In genomic region chr1:64686828-64687724, GRCh38 we compare ENCODE assay signal across 7 cellular contexts. TPM values are rescaled to one million over a fixed set of nuclear protein-coding genes. Genes with fewer than 3 reads are reported as not detected.
A peak's percentile ranks its signal among the peaks of the same experiment; 100 is the strongest.
DNase-seq lines count a peak whose midpoint lies in the region; ATAC-seq and TF ChIP-seq lines count a peak whose summit lies in the region.

No MANE protein-coding gene starts in this region.

- H3K27me3 ChIP-seq in KMS-11 (ENCODE audit: insufficient read depth, low read depth) (no peaks in the 10 kb centered on the region), right lobe of liver (no peaks in the 10 kb centered on the region), uterus (no peaks in the 10 kb centered on the region)

- H3K4me2 ChIP-seq in KMS-11, result no peak overlapping the region

- TF ChIP-seq CTCF in KMS-11 (conservative IDR thresholded peaks at IDR 0.05; ENCODE audit: low read depth, low read length) (peak; percentile 84), right lobe of liver (IDR thresholded peaks at IDR 0.05) (peak; percentile 74 to 84 (median 81)), uterus (IDR thresholded peaks at IDR 0.05) (peak; percentile 59 to 76 (median 70))

- H3K4me3 ChIP-seq in KMS-11 (IDR thresholded peaks at IDR 0.05; ENCODE audit: insufficient read depth, low read depth, low read length), result no peak overlapping the region
- no peak overlapping the region for H3K4me3 ChIP-seq in right lobe of liver
- no peak overlapping the region for H3K4me3 ChIP-seq in uterus

- DNase-seq in EH (ENCODE audit: low read depth) (peak; percentile 54), SKM-1 treated with dmso at 0.1 percent for 144 hours (lab: John Stamatoyannopoulos, UW; ENCODE audit: unreplicated experiment) (peak; percentile 31), right lobe of liver (no peak), uterus (no peak)

- H3K36me3 ChIP-seq in KMS-11 (ENCODE audit: insufficient read depth) (no peaks in the 10 kb centered on the region), right lobe of liver (no peaks in the 10 kb centered on the region), uterus (no peaks in the 10 kb centered on the region)

- H3K27me3 Mint-ChIP-seq in dendritic cell treated with granulocyte-macrophage colony-stimulating factor and Interleukin-4, amounts not matched to agents 40 ng/mL and 50 ng/mL, for 4 days, result no peaks in the 10 kb centered on the region

- no peak overlapping the region for H3K9ac ChIP-seq in KMS-11

- H3K27ac ChIP-seq in KMS-11 (no peak overlapping the region), right lobe of liver (no peak overlapping the region), uterus (peak overlapping the region in 1 of 2 donors; percentile 19)

- no peaks in the 10 kb centered on the region for H4K20me1 ChIP-seq in KMS-11 (ENCODE audit: insufficient read depth)

- no peaks in the 10 kb centered on the region for H3K79me2 ChIP-seq in KMS-11 (ENCODE audit: insufficient read depth, low read depth)

- H3K27ac Mint-ChIP-seq in dendritic cell treated with granulocyte-macrophage colony-stimulating factor and Interleukin-4, amounts not matched to agents 40 ng/mL and 50 ng/mL, for 4 days, result peak overlapping the region; percentile 80

- no peaks in the 10 kb centered on the region for H3K4me1 ChIP-seq in KMS-11 (ENCODE audit: low read depth, poor library complexity, severe bottlenecking)
- no peaks in the 10 kb centered on the region for H3K4me1 ChIP-seq in right lobe of liver
- H3K4me1 ChIP-seq in uterus, result no peaks in the 10 kb centered on the region

- no peak overlapping the region for H2AFZ ChIP-seq in KMS-11 (ENCODE audit: low read depth)

- intact Hi-C loops in dendritic cell treated with granulocyte-macrophage colony-stimulating factor and Interleukin-4, amounts not matched to agents 40 ng/mL and 50 ng/mL, for 4 days (cut with micrococcal nuclease), result loop anchor here (5.0 kb wide), 1 partner anchor 135 kb away; no protein-coding TSS in a partner anchor
- intact Hi-C loops in right lobe of liver (cut with DNase I) (no loop called here), uterus (cut with DNase I; ENCODE audit: low total_unique reads) (loop anchor here (10.0 kb wide), 1 partner anchor 138 kb away; no protein-coding TSS in a partner anchor)

- no peaks in the 10 kb centered on the region for H3K9me3 Mint-ChIP-seq in dendritic cell treated with granulocyte-macrophage colony-stimulating factor and Interleukin-4, amounts not matched to agents 40 ng/mL and 50 ng/mL, for 4 days

- 13% methylated on average over 7 of the region's 7 CpGs for WGBS in right lobe of liver (ENCODE audit: insufficient coverage, low coverage, low lambda C conversion rate, missing lambda C conversion rate)

- peak; percentile 69 for ATAC-seq in GM21390 (IDR thresholded peaks at IDR 0.05; ENCODE audit: unreplicated experiment)
- peak; percentile 87 to 90 (median 87) for ATAC-seq in right lobe of liver

- peaks cover 34% of the 10 kb centered on the region for H3K4me1 Mint-ChIP-seq in dendritic cell treated with granulocyte-macrophage colony-stimulating factor and Interleukin-4, amounts not matched to agents 40 ng/mL and 50 ng/mL, for 4 days (ENCODE audit: low read depth)

- no peak overlapping the region for H3K4me3 Mint-ChIP-seq in dendritic cell treated with granulocyte-macrophage colony-stimulating factor and Interleukin-4, amounts not matched to agents 40 ng/mL and 50 ng/mL, for 4 days

- no peaks in the 10 kb centered on the region for H3K36me3 Mint-ChIP-seq in dendritic cell treated with granulocyte-macrophage colony-stimulating factor and Interleukin-4, amounts not matched to agents 40 ng/mL and 50 ng/mL, for 4 days (ENCODE audit: low read depth)

- TF ChIP-seq POLR2A in right lobe of liver (IDR thresholded peaks at IDR 0.05) (no peak), uterus (IDR thresholded peaks at IDR 0.05) (no peak)

- no peaks in the 10 kb centered on the region for H3K9me3 ChIP-seq in right lobe of liver
- no peaks in the 10 kb centered on the region for H3K9me3 ChIP-seq in uterus

RNA-seq across cellular contexts. Expression of gene RAVER2, which starts 57.8 kb away (rescaled TPM):
- total RNA-seq in right lobe of liver, result under 1 TPM; 0.51 to 0.91 (median 0.77) TPM
- 10 to 100 TPM; 10.6 to 24.0 (median 18.9) TPM for total RNA-seq in uterus

Comparison
In these comparisons a context has a peak if more than half of its experiments do, and no peak if none do; other contexts are left out.
1. DNase-seq: peak in EH (single experiment) and SKM-1 treated with dmso at 0.1 percent for 144 hours (single experiment); none in right lobe of liver (0 of 3) and uterus (0 of 2).
2. RNA of gene RAVER2, which starts 57.8 kb away (total RNA-seq): 10.6 to 24.0 TPM in uterus; 0.51 to 0.91 TPM in right lobe of liver; every median in the first group is over 4 times any median in the second.
3. intact Hi-C loops: an anchor here in dendritic cell treated with granulocyte-macrophage colony-stimulating factor and Interleukin-4, amounts not matched to agents 40 ng/mL and 50 ng/mL, for 4 days (5.0 kb wide) and uterus (10.0 kb wide); none called in right lobe of liver.
4. Peak in every context shown above with its lines, with median percentiles within 50 percentile points of each other: CTCF ChIP-seq.